Comparison of ENCODE assay signal across 9 cellular contexts in genomic region chr1:119988316-119989067, GRCh38.
DNase-seq lines count a peak whose midpoint lies in the region; ATAC-seq and TF ChIP-seq lines count a peak whose summit lies in the region.
"Had no signal": no experiment of that assay in that cellular context is flagged by ENCODE, and none has a peak within 500 bp of the region (broad histone marks: within the 10 kb centered on the region; RNA-seq: fewer than 3 reads in every experiment).

No MANE protein-coding gene starts in this region.

- H3K27me3 Mint-ChIP-seq in activated T-helper 1 cell treated with anti-CD3 and anti-CD28 coated beads, Interleukin-12 subunit alpha, Interleukin-12 subunit beta, Interleukin-2, Interleukin-4 antibody, amounts not matched to agents 30 ng/mL and 10 ng/mL and 1 ng/mL, durations not matched to agents 14 hours and 24 hours and 36 hours (ENCODE audit: insufficient read depth) = no peaks in the 10 kb centered on the region
- H3K27me3 Mint-ChIP-seq in nephron (ENCODE audit: low read depth) = no peaks in the 10 kb centered on the region
- peaks cover 4% of the 10 kb centered on the region for H3K27me3 Mint-ChIP-seq in endothelial cell (ENCODE audit: unreplicated experiment)

- TF ChIP-seq CTCF in nephron (IDR thresholded peaks at IDR 0.05; ENCODE audit: unreplicated experiment in 3 of 3) (no peak), endothelial cell (IDR thresholded peaks at IDR 0.05; ENCODE audit: unreplicated experiment) (no peak)

- no peaks in the 10 kb centered on the region for H3K9me3 Mint-ChIP-seq in activated T-helper 1 cell treated with anti-CD3 and anti-CD28 coated beads, Interleukin-12 subunit alpha, Interleukin-12 subunit beta, Interleukin-2, Interleukin-4 antibody, amounts not matched to agents 30 ng/mL and 10 ng/mL and 1 ng/mL, durations not matched to agents 14 hours and 24 hours and 36 hours
- H3K9me3 Mint-ChIP-seq in nephron (peaks cover 3% of the 10 kb centered on the region), endothelial cell (ENCODE audit: unreplicated experiment) (no peaks in the 10 kb centered on the region)
- H3K9me3 Mint-ChIP-seq: neural crest cell had no signal

- peak overlapping the region; percentile 59 for H3K27ac Mint-ChIP-seq in activated T-helper 1 cell treated with anti-CD3 and anti-CD28 coated beads, Interleukin-12 subunit alpha, Interleukin-12 subunit beta, Interleukin-2, Interleukin-4 antibody, amounts not matched to agents 30 ng/mL and 10 ng/mL and 1 ng/mL, durations not matched to agents 14 hours and 24 hours and 36 hours
- peak overlapping the region in 2 of 3 experiments; percentile 66 to 87 for H3K27ac Mint-ChIP-seq in nephron
- no peak overlapping the region for H3K27ac Mint-ChIP-seq in endothelial cell (ENCODE audit: unreplicated experiment)

- H3K4me1 Mint-ChIP-seq in activated T-helper 1 cell treated with anti-CD3 and anti-CD28 coated beads, Interleukin-12 subunit alpha, Interleukin-12 subunit beta, Interleukin-2, Interleukin-4 antibody, amounts not matched to agents 30 ng/mL and 10 ng/mL and 1 ng/mL, durations not matched to agents 14 hours and 24 hours and 36 hours (ENCODE audit: low read depth) = peaks cover 46% of the 10 kb centered on the region
- H3K4me1 Mint-ChIP-seq in nephron (peaks cover 43% of the 10 kb centered on the region), endothelial cell (ENCODE audit: unreplicated experiment) (peaks cover 8% of the 10 kb centered on the region)
- H3K4me1 Mint-ChIP-seq: neural crest cell had no signal

- intact Hi-C loops in activated T-helper 1 cell treated with anti-CD3 and anti-CD28 coated beads, Interleukin-12 subunit alpha, Interleukin-12 subunit beta, Interleukin-2, Interleukin-4 antibody, amounts not matched to agents 30 ng/mL and 10 ng/mL and 1 ng/mL, durations not matched to agents 14 hours and 24 hours and 36 hours (cut with micrococcal nuclease) = loop anchor here (10.0 kb wide), 1 partner anchor 156 kb away; no protein-coding TSS in a partner anchor

- peaks cover 40% of the 10 kb centered on the region for H3K36me3 Mint-ChIP-seq in activated T-helper 1 cell treated with anti-CD3 and anti-CD28 coated beads, Interleukin-12 subunit alpha, Interleukin-12 subunit beta, Interleukin-2, Interleukin-4 antibody, amounts not matched to agents 30 ng/mL and 10 ng/mL and 1 ng/mL, durations not matched to agents 14 hours and 24 hours and 36 hours (ENCODE audit: low read depth)
- H3K36me3 Mint-ChIP-seq in nephron (ENCODE audit: low read depth) = peaks cover 48% of the 10 kb centered on the region
- H3K36me3 Mint-ChIP-seq in endothelial cell (ENCODE audit: low read depth, unreplicated experiment) = no peaks in the 10 kb centered on the region

- peak; percentile 39 for ATAC-seq in HG03442 (IDR thresholded peaks at IDR 0.05; ENCODE audit: unreplicated experiment)

- DNase-seq in EL (peak; percentile 18), SW480 (ENCODE audit: low spot score) (no peak), endothelial cell (ENCODE audit: low spot score) (no peak), DMS153 treated with DMSO at 0.1 percent for 48 hours (lab: John Stamatoyannopoulos, UW; ENCODE audit: unreplicated experiment) (no peak), HuH-7 (ENCODE audit: low spot score) (no peak)
- no peak for DNase-seq in activated T-helper 1 cell treated with anti-CD3 and anti-CD28 coated beads, Interleukin-12 subunit alpha, Interleukin-12 subunit beta, Interleukin-2, Interleukin-4 antibody, amounts not matched to agents 30 ng/mL and 10 ng/mL and 1 ng/mL, durations not matched to agents 14 hours and 24 hours and 36 hours (ENCODE audit: low spot score)

- H3K4me3 Mint-ChIP-seq in activated T-helper 1 cell treated with anti-CD3 and anti-CD28 coated beads, Interleukin-12 subunit alpha, Interleukin-12 subunit beta, Interleukin-2, Interleukin-4 antibody, amounts not matched to agents 30 ng/mL and 10 ng/mL and 1 ng/mL, durations not matched to agents 14 hours and 24 hours and 36 hours = peak overlapping the region; percentile 53
- H3K4me3 Mint-ChIP-seq in nephron (no peak overlapping the region), endothelial cell (ENCODE audit: unreplicated experiment) (no peak overlapping the region)
- H3K4me3 Mint-ChIP-seq: neural crest cell had no signal
